9 cellular contexts compared by ENCODE assay signal in genomic region chr10:17742918-17743317, GRCh38. TPM values are rescaled to one million over a fixed set of nuclear protein-coding genes. Genes with fewer than 3 reads are reported as not detected.
DNase-seq lines count a peak whose midpoint lies in the region; ATAC-seq and TF ChIP-seq lines count a peak whose summit lies in the region.
"Had no signal": no experiment of that assay in that cellular context is flagged by ENCODE, and none has a peak within 500 bp of the region (broad histone marks: within the 10 kb centered on the region; RNA-seq: fewer than 3 reads in every experiment).

No MANE protein-coding gene starts in this region.

- no peaks in the 10 kb centered on the region for H3K9me3 ChIP-seq in stomach

- H3K4me3 ChIP-seq in epithelial cell of proximal tubule (ENCODE audit: low read depth, low read length) (no peak overlapping the region), stomach (no peak overlapping the region)
- H3K4me3 ChIP-seq: skin epidermis had no signal

- H3K27me3 ChIP-seq in stomach, result no peaks in the 10 kb centered on the region

- DNase-seq in NCI-H82 (lab: John Stamatoyannopoulos, UW), result peak; percentile 37
- no peak for DNase-seq in NCI-H82 treated with DMSO at 0.1 percent for 48 hours (lab: John Stamatoyannopoulos, UW; ENCODE audit: unreplicated experiment)
- peak; percentile 6 for DNase-seq in NCI-H1105 (lab: John Stamatoyannopoulos, UW)
- DNase-seq in activated CD8-positive, alpha-beta memory T cell treated with anti-CD3 and anti-CD28 coated beads for 48 hours (ENCODE audit: low read depth in 2 of 3, low spot score in 2 of 3), result peak; percentile 15 to 48 (median 35)
- no peak for DNase-seq in epithelial cell of proximal tubule (ENCODE audit: low read depth)
- peak; percentile 70 for DNase-seq in neural crest cell (ENCODE audit: low read depth, low spot score)
- DNase-seq in stomach, result peak; percentile 58

- H3K27ac Mint-ChIP-seq in neural crest cell (ENCODE audit: unreplicated experiment), result peak overlapping the region; percentile 22

- no peaks in the 10 kb centered on the region for H3K27me3 Mint-ChIP-seq in neural crest cell (ENCODE audit: low read depth)

- intact Hi-C loops in stomach (cut with DNase I; ENCODE audit: low total_unique reads), result loop anchor here (5.0 kb wide), 1 partner anchor 136 kb away; no protein-coding TSS in a partner anchor

- H3K27ac ChIP-seq in stomach, result no peak overlapping the region
- H3K27ac ChIP-seq: skin epidermis had no signal

- no peak for ATAC-seq in HG02571 (IDR thresholded peaks at IDR 0.05; ENCODE audit: unreplicated experiment)

- TF ChIP-seq POLR2A in stomach (IDR thresholded peaks at IDR 0.05), result no peak

- 20 to 26% (median 20%) methylated on average over 14 of the region's 14 CpGs for WGBS in stomach, 5 donors

- H3K4me3 Mint-ChIP-seq in neural crest cell, result no peak overlapping the region

- peaks cover 0 to 16% (median 6%) of the 10 kb centered on the region in 4 donors for H3K4me1 ChIP-seq in stomach

- TF ChIP-seq EP300 in stomach (IDR thresholded peaks at IDR 0.05), result no peak

- TF ChIP-seq CTCF in epithelial cell of proximal tubule (conservative IDR thresholded peaks at IDR 0.05; ENCODE audit: low read depth, low read length) (peak; percentile 76), neural crest cell (conservative IDR thresholded peaks at IDR 0.05) (peak; percentile 86), stomach (IDR thresholded peaks at IDR 0.05) (peak in 5 of 7 experiments; percentile 78 to 97 (median 86))

- H3K36me3 Mint-ChIP-seq in neural crest cell (ENCODE audit: low read depth), result no peaks in the 10 kb centered on the region

- no peaks in the 10 kb centered on the region for H3K36me3 ChIP-seq in stomach

- H3K4me1 Mint-ChIP-seq in neural crest cell, result peaks cover 6% of the 10 kb centered on the region

- H3K9me3 Mint-ChIP-seq in neural crest cell, result no peaks in the 10 kb centered on the region

RNA-seq across cellular contexts. Expression of gene TMEM236, which starts 9.1 kb away (rescaled TPM):
- 0.07 and 0.17 TPM in 2 replicates for total RNA-seq in epithelial cell of proximal tubule
- 0.05 TPM in 1 of 2 replicates, not detected in the other for total RNA-seq in neural crest cell
- 1 to 10 TPM in 4 of 5 donors, not detected in 1; 1.1 to 9.6 (median 3.1) TPM for total RNA-seq in stomach
- under 1 TPM in 2 of 3 donors, not detected in 1; 0.08 to 0.19 TPM for polyA plus RNA-seq in stomach

Comparison
In these comparisons a context has a peak if more than half of its experiments do, and no peak if none do; other contexts are left out.
1. DNase-seq: peak in NCI-H82 (single experiment), NCI-H1105 (single experiment), activated CD8-positive, alpha-beta memory T cell treated with anti-CD3 and anti-CD28 coated beads for 48 hours (3 of 3), neural crest cell (single experiment) and stomach (single experiment); none in NCI-H82 treated with DMSO at 0.1 percent for 48 hours (single experiment) and epithelial cell of proximal tubule (single experiment).
2. Peak in every context shown above with its lines, with median percentiles within 50 percentile points of each other: CTCF ChIP-seq.